In genomic region chr11:95085117-95085825, GRCh38 we compare ENCODE assay signal across 25 cellular contexts. TPM values are rescaled to one million over a fixed set of nuclear protein-coding genes. Genes with fewer than 3 reads are reported as not detected.
A peak's percentile ranks its signal among the peaks of the same experiment; 100 is the strongest.
DNase-seq lines count a peak whose midpoint lies in the region; ATAC-seq and TF ChIP-seq lines count a peak whose summit lies in the region.
"Had no signal": no experiment of that assay in that cellular context is flagged by ENCODE, and none has a peak within 500 bp of the region (broad histone marks: within the 10 kb centered on the region; RNA-seq: fewer than 3 reads in every experiment).

No MANE protein-coding gene starts in this region.

- peak overlapping the region; percentile 18 to 53 for H3K27ac Mint-ChIP-seq in activated naive CD4-positive, alpha-beta T cell treated with anti-CD3 and anti-CD28 coated beads, Interleukin-2, amount 50 U/mL, for 72 hours

- H3K4me1 ChIP-seq in ascending aorta, result peaks cover 10 to 22% of the 10 kb centered on the region in 2 donors
- H3K4me1 ChIP-seq: Peyer's patch had no signal

- H3K27me3 ChIP-seq in ascending aorta, result no peaks in the 10 kb centered on the region
- H3K27me3 ChIP-seq: gastroesophageal sphincter, Peyer's patch had no signal

- peaks cover 0 to 1% of the 10 kb centered on the region in 2 donors for H3K36me3 Mint-ChIP-seq in activated naive CD4-positive, alpha-beta T cell treated with anti-CD3 and anti-CD28 coated beads, Interleukin-2, amount 50 U/mL, for 72 hours
- H3K36me3 Mint-ChIP-seq: activated naive CD8-positive, alpha-beta T cell had no signal

- no peaks in the 10 kb centered on the region for H3K9me3 ChIP-seq in ascending aorta
- H3K9me3 ChIP-seq: gastroesophageal sphincter, neutrophil, Peyer's patch had no signal

- H3K4me3 ChIP-seq in ascending aorta, result no peak overlapping the region
- H3K4me3 ChIP-seq: gastroesophageal sphincter, Peyer's patch had no signal

- intact Hi-C loops in ascending aorta (cut with DNase I), result loop anchor here (5.0 to 10.0 kb wide), 3 partner anchors 147 to 560 kb away; partner anchors contain the start of gene SESN3

- TF ChIP-seq CTCF in ascending aorta (IDR thresholded peaks at IDR 0.05), result no peak

- H3K27ac ChIP-seq in caudate nucleus (ENCODE audit: low read depth, low read length) (peak overlapping the region; percentile 3), temporal lobe (ENCODE audit: low read depth, low read length) (peak overlapping the region; percentile 99), ascending aorta (no peak overlapping the region)
- H3K27ac ChIP-seq: gastroesophageal sphincter, neutrophil, Peyer's patch had no signal

- no peak for ATAC-seq in activated naive CD4-positive, alpha-beta T cell treated with anti-CD3 and anti-CD28 coated beads, Interleukin-2, amount 50 U/mL, for 72 hours
- ATAC-seq in HG03196 (IDR thresholded peaks at IDR 0.05; ENCODE audit: unreplicated experiment) (peak; percentile 21), GM19397 (IDR thresholded peaks at IDR 0.05; ENCODE audit: unreplicated experiment) (no peak)
- ATAC-seq: gastroesophageal sphincter, left lobe of liver had no signal

- DNase-seq in activated naive CD4-positive, alpha-beta T cell treated with anti-CD3 and anti-CD28 coated beads, Interleukin-2, amount 50 U/mL, for 72 hours (ENCODE audit: low spot score in 2 of 2), result no peak
- no peak for DNase-seq in activated naive CD4-positive, alpha-beta T cell treated with anti-CD3 and anti-CD28 coated beads, Interleukin-2, amount 50 U/mL, for 16 hours
- DNase-seq in caudate nucleus (lab: John Stamatoyannopoulos, UW) (peak in 1 of 61 donors; percentile 35), ascending aorta (ENCODE audit: low spot score in 2 of 2) (no peak), DMS114 treated with DMSO at 0.1 percent for 48 hours (lab: John Stamatoyannopoulos, UW; ENCODE audit: unreplicated experiment) (no peak)
- DNase-seq: activated CD4-positive, CD25-positive, alpha-beta regulatory T cell treated with anti-CD3 and anti-CD28 coated beads, Interleukin-2, amount 50 U/mL, for 72 hours; activated CD8-positive, alpha-beta memory T cell treated with anti-CD3 and anti-CD28 coated beads, Interleukin-2, amount 50 U/mL, for 48 hours; NCI-H146; NCI-H2171 treated with DMSO at 0.1 percent for 48 hours; NCI-H748 treated with DMSO at 0.1 percent for 48 hours; Peyer's patch; stimulated activated naive CD4-positive, alpha-beta T cell; T1000 had no signal

- no peaks in the 10 kb centered on the region for H3K36me3 ChIP-seq in ascending aorta
- H3K36me3 ChIP-seq: gastroesophageal sphincter, neutrophil, Peyer's patch had no signal

- peaks cover 0 to 3% of the 10 kb centered on the region in 2 donors for H3K9me3 Mint-ChIP-seq in activated naive CD4-positive, alpha-beta T cell treated with anti-CD3 and anti-CD28 coated beads, Interleukin-2, amount 50 U/mL, for 72 hours

RNA-seq across cellular contexts. Expression of gene ENDOD1, which starts 4.4 kb away (rescaled TPM):
- 10 to 100 TPM in 1 of 2 donors, 1 to 10 TPM in 1; 6.3 to 11.4 TPM for total RNA-seq in activated naive CD4-positive, alpha-beta T cell treated with anti-CD3 and anti-CD28 coated beads, Interleukin-2, amount 50 U/mL, for 72 hours
- total RNA-seq in temporal lobe (17.9 TPM), ascending aorta (60.2 TPM)

RNA-seq across cellular contexts. Expression of gene SRSF8, which starts 18.6 kb away (rescaled TPM):
- total RNA-seq in activated naive CD4-positive, alpha-beta T cell treated with anti-CD3 and anti-CD28 coated beads, Interleukin-2, amount 50 U/mL, for 72 hours, result 10 to 100 TPM; 19.5 to 25.4 TPM
- total RNA-seq in temporal lobe (20.2 TPM), ascending aorta (42.0 TPM)

RNA-seq across cellular contexts. Expression of gene KDM4F, which starts 36.0 kb away (rescaled TPM):
- not detected for total RNA-seq in activated naive CD4-positive, alpha-beta T cell treated with anti-CD3 and anti-CD28 coated beads, Interleukin-2, amount 50 U/mL, for 72 hours
- not detected for total RNA-seq in temporal lobe
- not detected for total RNA-seq in ascending aorta
- total RNA-seq: dermis microvascular lymphatic vessel endothelial cell, esophagus mucosa, left lobe of liver, mucosa of gallbladder, Peyer's patch, SK-MEL-5, ureter had no signal

Comparison
In these comparisons a context has a peak if more than half of its experiments do, and no peak if none do; other contexts are left out.
1. H3K27ac ChIP-seq: peak in caudate nucleus (single experiment) and temporal lobe (single experiment); none in ascending aorta (0 of 2).